8 cellular contexts compared by ENCODE assay signal in the genomic region with DNA sequence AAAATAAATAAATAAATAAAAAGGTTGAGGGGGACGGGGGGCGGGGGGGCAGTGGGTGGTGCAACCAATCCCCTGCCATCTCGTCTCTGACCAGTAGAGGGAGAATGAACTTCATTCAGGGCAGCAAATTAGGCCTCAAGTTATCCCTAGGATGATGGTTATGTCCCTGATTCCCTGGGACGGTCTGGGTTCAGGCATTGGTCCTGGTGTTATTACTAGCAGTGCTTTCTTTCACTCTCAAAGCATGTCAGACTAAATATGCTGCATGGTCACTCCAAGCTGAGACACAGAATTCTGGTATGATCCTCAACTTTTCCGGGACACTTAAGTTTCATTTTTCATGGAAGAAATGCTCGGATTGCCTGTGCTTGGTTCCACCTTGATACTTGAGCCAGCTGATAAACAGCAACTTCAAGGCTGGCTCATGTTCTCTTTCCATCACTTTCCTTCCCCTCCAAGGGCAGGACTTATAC. TPM values are rescaled to one million over a fixed set of nuclear protein-coding genes. Genes with fewer than 3 reads are reported as not detected.
DNase-seq lines count a peak whose midpoint lies in the region; ATAC-seq and TF ChIP-seq lines count a peak whose summit lies in the region.

No MANE protein-coding gene starts in this region.

- TF ChIP-seq CTCF in 22Rv1 (IDR thresholded peaks at IDR 0.05): peak; percentile 74
- peak in 2 of 3 experiments; percentile 51 to 71 for TF ChIP-seq CTCF in ascending aorta (IDR thresholded peaks at IDR 0.05)
- peak in 4 of 7 experiments; percentile 9 to 80 (median 70) for TF ChIP-seq CTCF in stomach (IDR thresholded peaks at IDR 0.05)

- H3K4me1 ChIP-seq in ascending aorta (peaks cover 2 to 24% of the 10 kb centered on the region in 2 donors), stomach (peaks cover 43 to 73% (median 48%) of the 10 kb centered on the region in 4 donors)

- intact Hi-C loops in ascending aorta (cut with DNase I): loop anchor here (10.0 kb wide), 1 partner anchor 53 kb away; no protein-coding TSS in a partner anchor
- intact Hi-C loops in stomach (cut with DNase I; ENCODE audit: low total_unique reads): no loop called here

- H3K27me3 ChIP-seq in ascending aorta: no peaks in the 10 kb centered on the region
- no peaks in the 10 kb centered on the region for H3K27me3 ChIP-seq in stomach

- TF ChIP-seq POLR2A in stomach (IDR thresholded peaks at IDR 0.05): no peak

- H3K36me3 ChIP-seq in ascending aorta (peaks cover 0 to 3% of the 10 kb centered on the region in 2 donors), stomach (peaks cover 0 to 8% (median 6%) of the 10 kb centered on the region in 4 donors)

- TF ChIP-seq EP300 in stomach (IDR thresholded peaks at IDR 0.05): no peak

- ATAC-seq in HG02642 (IDR thresholded peaks at IDR 0.05; ENCODE audit: poor library complexity, unreplicated experiment): no peak

- WGBS in stomach, 5 donors: 34 to 42% (median 37%) methylated on average over 6 of the region's 6 CpGs

- H3K4me3 ChIP-seq in ascending aorta (no peak overlapping the region), stomach (no peak overlapping the region)

- no peak overlapping the region for H3K27ac ChIP-seq in 22Rv1
- H3K27ac ChIP-seq in ascending aorta: peak overlapping the region; percentile 36 to 59
- peak overlapping the region; percentile 17 to 76 (median 68) for H3K27ac ChIP-seq in stomach

- H3K9me3 ChIP-seq in ascending aorta: no peaks in the 10 kb centered on the region
- H3K9me3 ChIP-seq in stomach: no peaks in the 10 kb centered on the region

- DNase-seq in EL (peak; percentile 74), NCI-H524 treated with DMSO at 0.1 percent for 48 hours (lab: John Stamatoyannopoulos, UW) (peak; percentile 7), ascending aorta (ENCODE audit: low spot score in 2 of 2) (no peak), iPS-NIHi11 (ENCODE audit: low spot score) (peak; percentile 68), stomach (no peak), 8988T (no peak)

RNA-seq across cellular contexts. Expression of a gene that starts 59.4 kb away (rescaled TPM):
- total RNA-seq in ascending aorta (117 TPM), stomach (100 to 1,000 TPM in 2 of 5 donors, 10 to 100 TPM in 2, 1 to 10 TPM in 1; 9.3 to 184 (median 66.9) TPM)
- 100 to 1,000 TPM in 2 of 3 donors, 10 to 100 TPM in 1; 52.6 to 161 (median 150) TPM for polyA plus RNA-seq in stomach

Comparison
In these comparisons a context has a peak if more than half of its experiments do, and no peak if none do; other contexts are left out.
1. DNase-seq: peak in EL (single experiment), NCI-H524 treated with DMSO at 0.1 percent for 48 hours (single experiment) and iPS-NIHi11 (single experiment); none in ascending aorta (0 of 2), stomach (single experiment) and 8988T (single experiment).
2. Peak in every context shown above with its lines, with median percentiles within 50 percentile points of each other: CTCF ChIP-seq.